8 cellular contexts compared by ENCODE assay signal in the genomic region with DNA sequence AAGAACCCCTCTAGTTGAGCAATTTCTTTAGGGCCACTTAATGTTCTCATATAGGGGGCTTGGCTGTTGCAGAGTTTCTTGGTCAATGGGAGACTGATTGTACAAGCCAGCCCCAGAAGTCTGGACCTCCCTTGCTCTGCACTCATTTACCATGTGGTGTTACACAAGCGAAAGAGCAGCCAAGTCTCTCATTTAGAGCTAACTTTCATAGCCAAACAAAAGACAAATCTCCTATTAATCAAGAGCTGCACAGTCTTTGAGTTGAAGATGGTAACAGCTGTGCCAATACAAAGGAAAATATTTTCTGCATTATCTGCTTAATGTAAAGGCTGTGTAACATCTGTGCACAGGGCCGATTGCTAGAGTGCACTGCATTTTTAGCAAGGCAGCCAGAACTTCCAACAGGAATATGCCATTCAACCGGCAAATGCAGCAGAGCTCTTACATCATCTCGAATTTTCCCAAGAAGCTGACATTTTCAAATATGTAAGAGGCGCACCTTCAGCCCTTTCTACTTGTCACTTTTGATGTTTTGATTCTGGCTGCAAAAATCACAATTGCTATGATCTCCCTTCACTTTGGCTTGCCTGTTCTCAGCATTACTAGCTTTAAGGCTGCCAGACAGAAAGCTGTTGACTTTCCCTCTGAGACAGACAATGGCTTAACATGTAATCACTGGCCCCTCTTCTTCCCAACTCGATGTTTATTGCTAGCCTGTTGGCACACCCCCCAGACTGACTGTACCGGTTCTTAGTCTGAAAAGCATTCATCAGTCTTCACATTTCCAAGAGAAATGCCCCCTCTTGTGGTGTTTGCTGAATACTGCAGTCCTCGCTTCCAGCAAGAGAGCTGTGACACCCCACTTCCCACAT.
A peak's percentile ranks its signal among the peaks of the same experiment; 100 is the strongest.
DNase-seq lines count a peak whose midpoint lies in the region; ATAC-seq and TF ChIP-seq lines count a peak whose summit lies in the region.

No MANE protein-coding gene starts in this region.

- H3K4me1 Mint-ChIP-seq in activated T-cell treated with anti-CD3 and anti-CD28 coated beads, Interleukin-2, amount 50 U/mL, for 72 hours (ENCODE audit: low read depth): peaks cover 7% of the 10 kb centered on the region

- no peak overlapping the region for H3K27ac Mint-ChIP-seq in activated T-cell treated with anti-CD3 and anti-CD28 coated beads, Interleukin-2, amount 50 U/mL, for 72 hours

- H3F3A ChIP-seq in PC-9 (ENCODE audit: insufficient read depth, low read depth): no peaks in the 10 kb centered on the region

- no peaks in the 10 kb centered on the region for H3K36me3 Mint-ChIP-seq in activated T-cell treated with anti-CD3 and anti-CD28 coated beads, Interleukin-2, amount 50 U/mL, for 72 hours (ENCODE audit: insufficient read depth in 2 of 2)

- H3K4me3 ChIP-seq in PC-9: no peak overlapping the region
- peak overlapping the region; percentile 3 for H3K4me3 ChIP-seq in neuron (ENCODE audit: low read length)

- peak; percentile 90 for TF ChIP-seq CTCF in PC-9 (conservative IDR thresholded peaks at IDR 0.05)

- POLR2A ChIA-PET in PC-9 (lab: Charles Lee; ENCODE audit: unreplicated experiment): no interaction called here

- H3K4me1 ChIP-seq in PC-9 (replicated peaks; ENCODE audit: insufficient read depth): peaks cover 11% of the 10 kb centered on the region; the same call in 1 of the 2 replicates
- H3K4me1 ChIP-seq in neuron (ENCODE audit: insufficient read depth, low read length): peaks cover 12% of the 10 kb centered on the region

- intact Hi-C loops in PC-9 (cut with micrococcal nuclease; ENCODE audit: unreplicated experiment): loop anchor here (1.0 to 10.0 kb wide), 2 partner anchors 89 to 97 kb away; a partner anchor contains a TSS

- H3K9me3 Mint-ChIP-seq in activated T-cell treated with anti-CD3 and anti-CD28 coated beads, Interleukin-2, amount 50 U/mL, for 72 hours: no peaks in the 10 kb centered on the region

- H3K9me2 ChIP-seq in PC-9 (ENCODE audit: insufficient read depth): no peaks in the 10 kb centered on the region

- H2AFZ ChIP-seq in PC-9 (peak overlapping the region; percentile 70), neuron (ENCODE audit: low read depth, low read length) (peak overlapping the region; percentile 68)

- no peaks in the 10 kb centered on the region for H3K27me3 Mint-ChIP-seq in activated T-cell treated with anti-CD3 and anti-CD28 coated beads, Interleukin-2, amount 50 U/mL, for 72 hours (ENCODE audit: low read depth)

- H3K36me3 ChIP-seq in PC-9 (ENCODE audit: low read depth) (no peaks in the 10 kb centered on the region), neuron (ENCODE audit: insufficient read depth, low read length) (no peaks in the 10 kb centered on the region)

- H3K27me3 ChIP-seq in PC-9 (ENCODE audit: insufficient read depth, low read depth) (no peaks in the 10 kb centered on the region), neuron (ENCODE audit: insufficient read depth, low read length) (no peaks in the 10 kb centered on the region)

- H3K4me3 Mint-ChIP-seq in activated T-cell treated with anti-CD3 and anti-CD28 coated beads, Interleukin-2, amount 50 U/mL, for 72 hours: no peak overlapping the region

- DNase-seq in EL (peak; percentile 80), KG1 (lab: John Stamatoyannopoulos, UW) (peak; percentile 53), PC-9 (peak; percentile 60 to 70), fibroblast of peridontal ligament (ENCODE audit: extremely low read depth) (peak; percentile 95), stromal cell of bone marrow (ENCODE audit: low read depth) (peak; percentile 75)
- peak; percentile 70 for DNase-seq in activated T-cell treated with anti-CD3 and anti-CD28 coated beads, Interleukin-2, amount 50 U/mL, for 72 hours

- H4K20me1 ChIP-seq in PC-9 (ENCODE audit: insufficient read depth): no peaks in the 10 kb centered on the region

- H3K79me2 ChIP-seq in PC-9 (ENCODE audit: low read depth): no peaks in the 10 kb centered on the region

- H3K27ac ChIP-seq in PC-9: no peak overlapping the region

- peak; percentile 84 for ATAC-seq in GM21737 (IDR thresholded peaks at IDR 0.05; ENCODE audit: unreplicated experiment)
- ATAC-seq in activated T-cell treated with anti-CD3 and anti-CD28 coated beads, Interleukin-2, amount 50 U/mL, for 72 hours (replicated peaks in 1 of 2): peak; percentile 88 to 90

- H3K9me3 ChIP-seq in PC-9 (ENCODE audit: insufficient read depth, low read depth) (no peaks in the 10 kb centered on the region), neuron (ENCODE audit: low read length) (no peaks in the 10 kb centered on the region)

- peak overlapping the region; percentile 55 for H3K4me2 ChIP-seq in PC-9

- no TSS peak for BruUV-seq in PC-9 (replicated peaks; lab: Mats Ljungman, UMichigan)

- CTCF ChIA-PET in PC-9 (lab: Charles Lee): interaction anchor here (0.5 to 0.9 kb wide), 4 partner anchors 72 to 953 kb away, joined by 3 to 4 read pairs (median 3); no protein-coding TSS in a partner anchor
